1 cellular context compared by ENCODE assay signal in genomic region chr10:69179743-69180524, GRCh38.
TF ChIP-seq lines count a peak whose summit lies in the region.

Gene SUPV3L1 (plus strand): TSS chr10:69180234. CDS start chr10:69180292, 58 bp downstream.

TF ChIP-seq in H1, 55 proteins besides CTCF, POLR2A, EP300 and RAD21 (continued from another document):
- TF ChIP-seq MAX (IDR thresholded peaks at IDR 0.05) (peak; percentile 99), BCL11A (IDR thresholded peaks at IDR 0.05; ENCODE audit: low read depth in 2 of 2, low read length in 2 of 2) (no peak), NRF1 (IDR thresholded peaks at IDR 0.05; ENCODE audit: low read depth, low read length) (no peak), EZH2 (IDR thresholded peaks at IDR 0.05; ENCODE audit: low read depth, low read length, severe bottlenecking) (no peak), ATF2 (IDR thresholded peaks at IDR 0.05; ENCODE audit: low read length) (peak; percentile 91), TAF1 (IDR thresholded peaks at IDR 0.05; ENCODE audit: low read depth, low read length) (peak; percentile 93), POLR2AphosphoS5 (IDR thresholded peaks at IDR 0.05; ENCODE audit: low read depth, low read length) (peak; percentile 93), RBBP5 (IDR thresholded peaks at IDR 0.05; ENCODE audit: borderline replicate concordance, low read depth, low read length) (peak; percentile 81; the same call in 1 of the 2 replicates), KDM5A (IDR thresholded peaks at IDR 0.05; ENCODE audit: low read length) (peak; percentile 97), RXRA (IDR thresholded peaks at IDR 0.05; ENCODE audit: insufficient read depth, low read depth, low read length) (no peak), CHD2 (IDR thresholded peaks at IDR 0.05; ENCODE audit: low read length) (no peak; the same call in 1 of the 2 replicates), SIX5 (IDR thresholded peaks at IDR 0.05; ENCODE audit: low read depth, low read length) (no peak), POU5F1 (IDR thresholded peaks at IDR 0.05; ENCODE audit: low read depth, low read length) (no peak), FOSL1 (IDR thresholded peaks at IDR 0.05; ENCODE audit: insufficient read depth, low read depth, low read length) (no peak), SP4 (IDR thresholded peaks at IDR 0.05; ENCODE audit: low read length) (peak; percentile 100), KDM4A (IDR thresholded peaks at IDR 0.05; ENCODE audit: low read depth, low read length, severe bottlenecking) (peak; percentile 100), RFX5 (IDR thresholded peaks at IDR 0.05; ENCODE audit: borderline replicate concordance, low read depth, low read length) (no peak), CBX5 (IDR thresholded peaks at IDR 0.05; ENCODE audit: low read depth, low read length) (no peak), CHD7 (IDR thresholded peaks at IDR 0.05; ENCODE audit: insufficient replicate concordance, low read length) (no peak), GTF2F1 (IDR thresholded peaks at IDR 0.05; ENCODE audit: borderline replicate concordance, low read depth, low read length) (no peak; the same call in 1 of the 2 replicates), USF2 (IDR thresholded peaks at IDR 0.05; ENCODE audit: low read length) (peak; percentile 98), SP1 (IDR thresholded peaks at IDR 0.05; ENCODE audit: low read depth, low read length) (peak; percentile 31; the same call in 1 of the 2 replicates), HDAC6 (IDR thresholded peaks at IDR 0.05; ENCODE audit: low read depth, low read length) (no peak), JUND (IDR thresholded peaks at IDR 0.05; ENCODE audit: low read length) (no peak), HDAC2 (IDR thresholded peaks at IDR 0.05; ENCODE audit: borderline replicate concordance in 1 of 2, low read depth in 2 of 2, low read length in 2 of 2) (peak in 1 of 2 experiments; percentile 72; a peak in 2 of 4 replicates), BRCA1 (IDR thresholded peaks at IDR 0.05; ENCODE audit: low read depth, low read length) (no peak), TAF7 (optimal IDR thresholded peaks at IDR 0.05; ENCODE audit: borderline replicate concordance, low read depth, low read length) (peak; percentile 82), CTBP2 (IDR thresholded peaks at IDR 0.05; ENCODE audit: borderline replicate concordance, insufficient read depth, insufficient read length, low read length) (no peak), TEAD4 (IDR thresholded peaks at IDR 0.05; ENCODE audit: low read depth, low read length) (0 out of 2 replicates have a peak, but pooled peaks have one; percentile 2), JUN (IDR thresholded peaks at IDR 0.05; ENCODE audit: low read depth, low read length) (no peak), NANOG (IDR thresholded peaks at IDR 0.05; ENCODE audit: insufficient read depth, low read depth, low read length, poor library complexity, severe bottlenecking) (no peak), TCF12 (IDR thresholded peaks at IDR 0.05; ENCODE audit: low read depth, low read length) (no peak), SAP30 (IDR thresholded peaks at IDR 0.05; ENCODE audit: insufficient read depth, insufficient replicate concordance, low read length) (peak; percentile 97), CEBPB (IDR thresholded peaks at IDR 0.05; ENCODE audit: low read depth, low read length) (no peak), CREB1 (IDR thresholded peaks at IDR 0.05) (peak; percentile 99), TBP (IDR thresholded peaks at IDR 0.05; ENCODE audit: low read depth, low read length) (peak; percentile 86), E2F6 (IDR thresholded peaks at IDR 0.05) (peak; percentile 89), ATF3 (IDR thresholded peaks at IDR 0.05; ENCODE audit: insufficient read depth, low read depth, low read length) (peak; percentile 81), PHF8 (conservative IDR thresholded peaks at IDR 0.05; ENCODE audit: low read depth, low read length) (peak; percentile 99), MAFK (IDR thresholded peaks at IDR 0.05; ENCODE audit: low read depth, low read length) (no peak), YY1 (IDR thresholded peaks at IDR 0.05; ENCODE audit: low read depth, low read length) (no peak; the same call in 1 of the 2 replicates), CBX8 (IDR thresholded peaks at IDR 0.05; ENCODE audit: borderline replicate concordance, low read depth, low read length) (no peak), SIN3A (conservative IDR thresholded peaks at IDR 0.05 in 1 of 2, IDR thresholded peaks at IDR 0.05 in 1 of 2; ENCODE audit: low read depth in 1 of 2, low read length in 2 of 2) (peak; percentile 79 to 81; a peak in 2 of 4 replicates), KDM1A (IDR thresholded peaks at IDR 0.05; ENCODE audit: borderline replicate concordance, low read length) (no peak)
